ENCODE assay signal across 33 cellular contexts in the genomic region with DNA sequence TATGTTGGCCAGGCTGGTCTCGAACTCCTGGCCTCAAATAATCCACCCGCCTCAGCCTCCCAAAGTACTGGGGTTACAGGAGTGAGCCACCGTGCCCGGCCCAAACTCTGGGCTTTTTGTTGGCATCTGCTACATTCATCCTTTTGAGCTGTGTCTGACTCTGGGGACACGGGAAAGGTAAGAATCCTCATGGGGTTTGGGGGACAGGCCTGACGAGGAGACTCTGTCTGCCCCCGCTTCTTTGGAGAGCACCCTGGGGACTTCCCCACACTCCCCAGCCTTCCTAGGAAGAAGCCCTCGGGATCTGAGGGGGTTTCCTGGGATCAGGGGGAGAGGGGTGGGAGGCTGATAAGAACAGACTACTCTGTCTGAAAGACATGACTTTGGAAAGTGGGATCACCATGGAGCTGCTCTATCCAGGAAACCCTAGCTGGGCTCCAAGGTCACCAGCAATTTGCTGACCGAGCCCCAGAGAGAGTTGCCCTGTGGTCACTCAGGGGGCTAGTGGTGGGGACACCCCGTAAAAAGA. TPM values are rescaled to one million over a fixed set of nuclear protein-coding genes. Genes with fewer than 3 reads are reported as not detected.
"Had no signal": no experiment of that assay in that cellular context is flagged by ENCODE, and none has a peak within 500 bp of the region (broad histone marks: within the 10 kb centered on the region; RNA-seq: fewer than 3 reads in every experiment).

No MANE protein-coding gene starts in this region.

- H3K27me3 Mint-ChIP-seq: activated T-cell treated with anti-CD3 and anti-CD28 coated beads, Interleukin-2, amount 50 U/mL, for 24 hours; effector memory CD8-positive, alpha-beta T cell; naive thymus-derived CD8-positive, alpha-beta T cell had no signal

- H3K27ac ChIP-seq: ascending aorta, cardiac muscle cell, coronary artery, gastrocnemius medialis, right atrium auricular region, tibial nerve had no signal

- H3K4me3 Mint-ChIP-seq: activated CD4-positive, alpha-beta memory T cell treated with anti-CD3 and anti-CD28 coated beads for 36 hours; activated naive CD4-positive, alpha-beta T cell treated with anti-CD3 and anti-CD28 coated beads, Interleukin-2, amount 10 ng/mL, durations not matched to agents 7 days and 5 days; activated naive CD8-positive, alpha-beta T cell treated with anti-CD3 and anti-CD28 coated beads, Interleukin-2, amount 10 ng/mL, durations not matched to agents 7 days and 5 days; activated T-cell treated with anti-CD3 and anti-CD28 coated beads, Interleukin-2, amount 50 U/mL, for 24 hours; brain; effector memory CD8-positive, alpha-beta T cell; mesothelial cell of epicardium; neural crest cell had no signal

- H3K4me3 ChIP-seq: ascending aorta, cardiac muscle cell, coronary artery, gastrocnemius medialis, right atrium auricular region, smooth muscle cell, tibial nerve had no signal

- H3K9me3 Mint-ChIP-seq: activated CD4-positive, alpha-beta memory T cell treated with anti-CD3 and anti-CD28 coated beads for 36 hours; activated naive CD4-positive, alpha-beta T cell treated with anti-CD3 and anti-CD28 coated beads, Interleukin-2, amount 10 ng/mL, durations not matched to agents 7 days and 5 days; activated naive CD8-positive, alpha-beta T cell treated with anti-CD3 and anti-CD28 coated beads, Interleukin-2, amount 10 ng/mL, durations not matched to agents 7 days and 5 days; activated T-cell treated with anti-CD3 and anti-CD28 coated beads, Interleukin-2, amount 50 U/mL, for 24 hours; brain; effector memory CD8-positive, alpha-beta T cell; mesothelial cell of epicardium; naive thymus-derived CD8-positive, alpha-beta T cell; neural crest cell had no signal

- H3K36me3 Mint-ChIP-seq: activated CD4-positive, alpha-beta memory T cell treated with anti-CD3 and anti-CD28 coated beads for 36 hours; activated naive CD8-positive, alpha-beta T cell treated with anti-CD3 and anti-CD28 coated beads, Interleukin-2, amount 10 ng/mL, durations not matched to agents 7 days and 5 days; brain; mesothelial cell of epicardium; naive thymus-derived CD8-positive, alpha-beta T cell had no signal

- H3K9me3 ChIP-seq: ascending aorta, gastrocnemius medialis, right atrium auricular region, tibial nerve had no signal

- H3K4me1 ChIP-seq: ascending aorta, gastrocnemius medialis, right atrium auricular region, tibial nerve had no signal

- H3K4me2 ChIP-seq: smooth muscle cell had no signal

- H3K36me3 ChIP-seq: ascending aorta, cardiac muscle cell, gastrocnemius medialis, right atrium auricular region, tibial nerve had no signal

- H3K27ac Mint-ChIP-seq: activated CD4-positive, alpha-beta memory T cell treated with anti-CD3 and anti-CD28 coated beads for 36 hours; activated naive CD8-positive, alpha-beta T cell treated with anti-CD3 and anti-CD28 coated beads, Interleukin-2, amount 10 ng/mL, durations not matched to agents 7 days and 5 days; activated T-cell treated with anti-CD3 and anti-CD28 coated beads, Interleukin-2, amount 50 U/mL, for 24 hours; brain; mesothelial cell of epicardium had no signal

- ATAC-seq: effector memory CD8-positive, alpha-beta T cell; gastrocnemius medialis; left cardiac atrium; left ventricle myocardium superior; naive thymus-derived CD8-positive, alpha-beta T cell had no signal

- DNase-seq: activated CD4-positive, alpha-beta memory T cell treated with anti-CD3 and anti-CD28 coated beads for 36 hours; activated CD4-positive, alpha-beta T cell treated with anti-CD3 and anti-CD28 coated beads for 48 hours; activated CD8-positive, alpha-beta memory T cell treated with anti-CD3 and anti-CD28 coated beads, Interleukin-2, amount 50 U/mL, for 48 hours; activated gamma-delta T cell; activated naive CD4-positive, alpha-beta T cell treated with anti-CD3 and anti-CD28 coated beads, Interleukin-2, amount 10 ng/mL, durations not matched to agents 7 days and 5 days; activated naive CD8-positive, alpha-beta T cell treated with anti-CD3 and anti-CD28 coated beads, Interleukin-2, amount 10 ng/mL, durations not matched to agents 7 days and 5 days; activated T-cell treated with anti-CD3 and anti-CD28 coated beads, Interleukin-2, amount 50 U/mL, for 24 hours; effector memory CD8-positive, alpha-beta T cell; erythroblast; gastrocnemius medialis; glutamatergic neuron; islet precursor cell; left cardiac atrium; left ventricle myocardium superior; naive thymus-derived CD8-positive, alpha-beta T cell; occipital lobe; stimulated activated CD4-positive, alpha-beta T cell treated with anti-CD3 and anti-CD28 coated beads, Interleukin-2, amount 100 ng/mL, for 24 hours; stimulated activated naive CD4-positive, alpha-beta T cell treated with Interleukin-2 at 50 U/mL for 16 hours; T-helper 1 cell had no signal

- H3K4me1 Mint-ChIP-seq: brain, mesothelial cell of epicardium, neural crest cell had no signal

- H3K27me3 ChIP-seq: ascending aorta, cardiac muscle cell, gastrocnemius medialis, right atrium auricular region had no signal

RNA-seq across cellular contexts. Expression of gene FCER2, which starts 8.1 kb away (rescaled TPM):
- total RNA-seq: ascending aorta, cardiac muscle cell, gastrocnemius medialis, lung microvascular endothelial cell, mesothelial cell of epicardium, neural crest cell, occipital lobe, pulmonary artery endothelial cell, right atrium auricular region, smooth muscle cell, ureter had no signal

RNA-seq across cellular contexts. Expression of gene CLEC4G, which starts 21.9 kb away (rescaled TPM):
- total RNA-seq: activated CD4-positive, alpha-beta memory T cell treated with anti-CD3 and anti-CD28 coated beads for 36 hours; activated naive CD8-positive, alpha-beta T cell treated with anti-CD3 and anti-CD28 coated beads, Interleukin-2, amount 10 ng/mL, durations not matched to agents 7 days and 5 days; cardiac muscle cell; lung microvascular endothelial cell; mesothelial cell of epicardium; naive thymus-derived CD8-positive, alpha-beta T cell; neural crest cell; pulmonary artery endothelial cell; smooth muscle cell had no signal

RNA-seq across cellular contexts. Expression of gene MCEMP1, which starts 33.1 kb away (rescaled TPM):
- total RNA-seq: activated CD4-positive, alpha-beta memory T cell treated with anti-CD3 and anti-CD28 coated beads for 36 hours; activated naive CD8-positive, alpha-beta T cell treated with anti-CD3 and anti-CD28 coated beads, Interleukin-2, amount 10 ng/mL, durations not matched to agents 7 days and 5 days; ascending aorta; cardiac muscle cell; cerebellum; lung microvascular endothelial cell; mesothelial cell of epicardium; naive thymus-derived CD8-positive, alpha-beta T cell; neural crest cell; pulmonary artery endothelial cell; smooth muscle cell; temporal lobe; ureter had no signal

RNA-seq across cellular contexts. Expression of gene CD209, which starts 37.3 kb away (rescaled TPM):
- total RNA-seq: activated CD4-positive, alpha-beta memory T cell treated with anti-CD3 and anti-CD28 coated beads for 36 hours; cardiac muscle cell; lung microvascular endothelial cell; mesothelial cell of epicardium; neural crest cell; pulmonary artery endothelial cell; smooth muscle cell had no signal
